Comparison of ENCODE assay signal across 8 cellular contexts in the genomic region with DNA sequence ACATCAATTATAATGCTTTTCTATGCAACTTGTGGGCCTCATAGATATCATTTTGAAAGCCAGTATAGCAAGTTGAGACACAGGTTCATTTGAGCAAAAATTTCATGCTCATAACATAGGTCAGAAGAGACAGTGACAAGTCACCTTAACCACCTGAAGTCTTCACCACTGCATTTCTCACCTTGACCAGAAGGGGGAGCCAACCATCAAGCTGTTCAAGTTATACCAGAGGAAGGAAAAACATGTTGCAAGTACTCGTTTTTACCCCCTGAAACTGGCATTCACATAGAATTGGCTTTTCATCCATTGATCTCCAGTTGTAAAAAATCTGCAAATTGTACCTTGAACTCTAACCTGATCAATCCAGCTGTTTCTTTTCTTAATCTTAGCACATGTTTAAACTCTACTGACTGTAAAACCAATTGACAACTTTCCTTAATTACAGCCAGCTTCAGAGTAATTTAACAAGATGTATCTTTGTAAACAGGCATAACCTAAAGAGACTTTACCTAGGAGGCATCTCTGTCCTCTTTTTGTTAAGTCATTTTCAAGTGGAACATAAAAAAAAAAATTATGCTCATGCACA. TPM values are rescaled to one million over a fixed set of nuclear protein-coding genes. Genes with fewer than 3 reads are reported as not detected.
DNase-seq lines count a peak whose midpoint lies in the region; ATAC-seq and TF ChIP-seq lines count a peak whose summit lies in the region.

No MANE protein-coding gene starts in this region.

- DNase-seq in cardiac muscle cell (ENCODE audit: low read depth in 1 of 2, low spot score in 1 of 2) = peak; percentile 76 to 81
- no peak for DNase-seq in Right ventricle myocardium inferior (ENCODE audit: missing footprints)
- peak; percentile 33 for DNase-seq in NCI-H2196 (lab: John Stamatoyannopoulos, UW; ENCODE audit: unreplicated experiment)
- DNase-seq in activated CD4-positive, CD25-positive, alpha-beta regulatory T cell treated with anti-CD3 and anti-CD28 coated beads, Interleukin-2, amount 50 U/mL, for 72 hours = peak; percentile 73
- DNase-seq in cerebellum (ENCODE audit: low spot score) = peak; percentile 33
- peak; percentile 68 to 93 for DNase-seq in lower leg skin (ENCODE audit: low spot score in 2 of 2)
- DNase-seq in stimulated activated CD8-positive, alpha-beta memory T cell treated with anti-CD3 and anti-CD28 coated beads, Interleukin-12 subunit alpha, Interleukin-12 subunit beta, amount 100 ng/mL, for 24 hours (ENCODE audit: extremely low read depth) = peak; percentile 59

- WGBS in lower leg skin, 2 donors = 0 to 3% methylated on average over 1 of the region's 1 CpG

- TF ChIP-seq CTCF in cardiac muscle cell (IDR thresholded peaks at IDR 0.05; ENCODE audit: low read depth, low read length) = peak; percentile 94
- peak in 1 of 3 donors; percentile 75 for TF ChIP-seq CTCF in lower leg skin (IDR thresholded peaks at IDR 0.05)

- no peak for TF ChIP-seq POLR2A in lower leg skin (IDR thresholded peaks at IDR 0.05)

- H3K27ac ChIP-seq in cardiac muscle cell = no peak overlapping the region

- no peaks in the 10 kb centered on the region for H3K36me3 ChIP-seq in cardiac muscle cell

- intact Hi-C loops in Right ventricle myocardium inferior (cut with DNase I) = loop anchor here (2.0 kb wide), 1 partner anchor 40 kb away; the partner anchor contains the start of gene UBA3
- intact Hi-C loops in lower leg skin (cut with DNase I; ENCODE audit: low total_unique reads) = no loop called here

- no peaks in the 10 kb centered on the region for H3K27me3 ChIP-seq in cardiac muscle cell

- H3K4me3 ChIP-seq in cardiac muscle cell (no peak overlapping the region), lower leg skin (ENCODE audit: low read depth, poor library complexity, severe bottlenecking) (no peak overlapping the region)

- no peaks in the 10 kb centered on the region for H3K9me3 ChIP-seq in cardiac muscle cell (ENCODE audit: low read depth)

- ATAC-seq in Right ventricle myocardium inferior (no peak), HG02943 (IDR thresholded peaks at IDR 0.05; ENCODE audit: low read depth, unreplicated experiment) (peak; percentile 76)

- H3K4me1 ChIP-seq in cardiac muscle cell (ENCODE audit: low read depth) = peaks cover 18% of the 10 kb centered on the region

RNA-seq across cellular contexts. Expression of gene LMOD3, which starts 1.4 kb away (rescaled TPM):
- total RNA-seq in cardiac muscle cell (0.11 and 0.18 TPM in 2 replicates), Right ventricle myocardium inferior (149 TPM), cerebellum (not detected), lower leg skin (not detected)
- polyA plus RNA-seq in cardiac muscle cell = 0.22 and 0.61 TPM in 2 replicates

RNA-seq across cellular contexts. Expression of gene ARL6IP5, which starts 36.2 kb away (rescaled TPM):
- 83.2 and 174 TPM in 2 replicates for total RNA-seq in cardiac muscle cell
- 235 and 247 TPM in 2 replicates for polyA plus RNA-seq in cardiac muscle cell
- total RNA-seq in Right ventricle myocardium inferior = 195 TPM
- total RNA-seq in cerebellum = 43.7 TPM
- 10 to 100 TPM; 28.1 to 75.9 (median 54.1) TPM for total RNA-seq in lower leg skin

RNA-seq across cellular contexts. Expression of gene UBA3, which starts 40.8 kb away (rescaled TPM):
- total RNA-seq in cardiac muscle cell (73.7 and 97.0 TPM in 2 replicates), Right ventricle myocardium inferior (89.1 TPM), cerebellum (82.3 TPM), lower leg skin (10 to 100 TPM; 33.8 to 54.6 (median 36.6) TPM)
- polyA plus RNA-seq in cardiac muscle cell = 116 and 118 TPM in 2 replicates

Comparison
In these comparisons a context has a peak if more than half of its experiments do, and no peak if none do; other contexts are left out.
1. RNA of gene LMOD3, which starts 1.4 kb away (total RNA-seq): 149 TPM in Right ventricle myocardium inferior (single experiment); 0.11 to 0.18 TPM in cardiac muscle cell, not detected in cerebellum (single experiment) and not detected in lower leg skin; every median in the first group is over 100 times any median in the second.